2 cellular contexts compared by ENCODE assay signal in genomic region chr19:9827325-9828238, GRCh38.
TF ChIP-seq lines count a peak whose summit lies in the region.

Gene UBL5, plus strand, starts transcription at chr19:9827918. Its CDS starts 420 bp downstream, at chr19:9828338.

TF ChIP-seq in IMR-90, 13 proteins besides CTCF, POLR2A, EP300 and RAD21:
- TF ChIP-seq RCOR1 (IDR thresholded peaks at IDR 0.05; ENCODE audit: insufficient replicate concordance, low read length) (no peak), MXI1 (IDR thresholded peaks at IDR 0.05; ENCODE audit: borderline replicate concordance, low read depth, low read length) (peak; percentile 56; the same call in 1 of the 2 replicates), MAZ (IDR thresholded peaks at IDR 0.05; ENCODE audit: borderline replicate concordance, low read depth, low read length) (peak; percentile 31; the same call in 1 of the 2 replicates)
- TF ChIP-seq, protein P1, sequence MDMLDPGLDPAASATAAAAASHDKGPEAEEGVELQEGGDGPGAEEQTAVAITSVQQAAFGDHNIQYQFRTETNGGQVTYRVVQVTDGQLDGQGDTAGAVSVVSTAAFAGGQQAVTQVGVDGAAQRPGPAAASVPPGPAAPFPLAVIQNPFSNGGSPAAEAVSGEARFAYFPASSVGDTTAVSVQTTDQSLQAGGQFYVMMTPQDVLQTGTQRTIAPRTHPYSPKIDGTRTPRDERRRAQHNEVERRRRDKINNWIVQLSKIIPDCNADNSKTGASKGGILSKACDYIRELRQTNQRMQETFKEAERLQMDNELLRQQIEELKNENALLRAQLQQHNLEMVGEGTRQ (IDR thresholded peaks at IDR 0.05; ENCODE audit: low read depth, low read length): 0 out of 2 replicates have a peak, but pooled peaks have one; percentile 43

TF ChIP-seq in endothelial cell of umbilical vein, 7 proteins besides CTCF, POLR2A, EP300 and RAD21:
- TF ChIP-seq POLR2AphosphoS5 (IDR thresholded peaks at IDR 0.05; ENCODE audit: insufficient read depth, low read depth, low read length) (peak; percentile 95), FOS (IDR thresholded peaks at IDR 0.05; ENCODE audit: borderline replicate concordance, insufficient read depth, low read length) (no peak)
